Comparison of ENCODE assay signal across 3 cellular contexts in genomic region chr1:880511-880910, GRCh38. TPM values are rescaled to one million over a fixed set of nuclear protein-coding genes. Genes with fewer than 3 reads are reported as not detected.
"Had no signal": no experiment of that assay in that cellular context is flagged by ENCODE, and none has a peak within 500 bp of the region (broad histone marks: within the 10 kb centered on the region; RNA-seq: fewer than 3 reads in every experiment).

No MANE protein-coding gene starts in this region.

RNA-seq across cellular contexts. Expression of gene SAMD11, which starts 43.2 kb away (rescaled TPM):
- total RNA-seq: foreskin keratinocyte; lung microvascular endothelial cell; naive thymus-derived CD8-positive, alpha-beta T cell had no signal
